2 cellular contexts compared by ENCODE assay signal in genomic region chr1:175887981-175888428, GRCh38.
TF ChIP-seq lines count a peak whose summit lies in the region.

No MANE protein-coding gene starts in this region.

TF ChIP-seq in HCT116, 20 proteins besides CTCF, POLR2A, EP300 and RAD21 (continued from another document):
- no peak for TF ChIP-seq ELF1 (IDR thresholded peaks at IDR 0.05; ENCODE audit: borderline replicate concordance, low read depth)
- TF ChIP-seq FOSL1 (IDR thresholded peaks at IDR 0.05; ENCODE audit: low read depth), result no peak
- TF ChIP-seq JUND (IDR thresholded peaks at IDR 0.05), result no peak

TF ChIP-seq in WTC11, 78 proteins besides CTCF, POLR2A, EP300 and RAD21 (continued from another document):
- TF ChIP-seq, protein P1, sequence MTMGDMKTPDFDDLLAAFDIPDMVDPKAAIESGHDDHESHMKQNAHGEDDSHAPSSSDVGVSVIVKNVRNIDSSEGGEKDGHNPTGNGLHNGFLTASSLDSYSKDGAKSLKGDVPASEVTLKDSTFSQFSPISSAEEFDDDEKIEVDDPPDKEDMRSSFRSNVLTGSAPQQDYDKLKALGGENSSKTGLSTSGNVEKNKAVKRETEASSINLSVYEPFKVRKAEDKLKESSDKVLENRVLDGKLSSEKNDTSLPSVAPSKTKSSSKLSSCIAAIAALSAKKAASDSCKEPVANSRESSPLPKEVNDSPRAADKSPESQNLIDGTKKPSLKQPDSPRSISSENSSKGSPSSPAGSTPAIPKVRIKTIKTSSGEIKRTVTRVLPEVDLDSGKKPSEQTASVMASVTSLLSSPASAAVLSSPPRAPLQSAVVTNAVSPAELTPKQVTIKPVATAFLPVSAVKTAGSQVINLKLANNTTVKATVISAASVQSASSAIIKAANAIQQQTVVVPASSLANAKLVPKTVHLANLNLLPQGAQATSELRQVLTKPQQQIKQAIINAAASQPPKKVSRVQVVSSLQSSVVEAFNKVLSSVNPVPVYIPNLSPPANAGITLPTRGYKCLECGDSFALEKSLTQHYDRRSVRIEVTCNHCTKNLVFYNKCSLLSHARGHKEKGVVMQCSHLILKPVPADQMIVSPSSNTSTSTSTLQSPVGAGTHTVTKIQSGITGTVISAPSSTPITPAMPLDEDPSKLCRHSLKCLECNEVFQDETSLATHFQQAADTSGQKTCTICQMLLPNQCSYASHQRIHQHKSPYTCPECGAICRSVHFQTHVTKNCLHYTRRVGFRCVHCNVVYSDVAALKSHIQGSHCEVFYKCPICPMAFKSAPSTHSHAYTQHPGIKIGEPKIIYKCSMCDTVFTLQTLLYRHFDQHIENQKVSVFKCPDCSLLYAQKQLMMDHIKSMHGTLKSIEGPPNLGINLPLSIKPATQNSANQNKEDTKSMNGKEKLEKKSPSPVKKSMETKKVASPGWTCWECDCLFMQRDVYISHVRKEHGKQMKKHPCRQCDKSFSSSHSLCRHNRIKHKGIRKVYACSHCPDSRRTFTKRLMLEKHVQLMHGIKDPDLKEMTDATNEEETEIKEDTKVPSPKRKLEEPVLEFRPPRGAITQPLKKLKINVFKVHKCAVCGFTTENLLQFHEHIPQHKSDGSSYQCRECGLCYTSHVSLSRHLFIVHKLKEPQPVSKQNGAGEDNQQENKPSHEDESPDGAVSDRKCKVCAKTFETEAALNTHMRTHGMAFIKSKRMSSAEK (CRISPR knock-in tag; IDR thresholded peaks at IDR 0.05; ENCODE audit: borderline replicate concordance), result no peak
- 0 out of 2 replicates have a peak, but pooled peaks have one; percentile 5 for TF ChIP-seq ZNF121 (CRISPR knock-in tag; IDR thresholded peaks at IDR 0.05)
